In the genomic region with DNA sequence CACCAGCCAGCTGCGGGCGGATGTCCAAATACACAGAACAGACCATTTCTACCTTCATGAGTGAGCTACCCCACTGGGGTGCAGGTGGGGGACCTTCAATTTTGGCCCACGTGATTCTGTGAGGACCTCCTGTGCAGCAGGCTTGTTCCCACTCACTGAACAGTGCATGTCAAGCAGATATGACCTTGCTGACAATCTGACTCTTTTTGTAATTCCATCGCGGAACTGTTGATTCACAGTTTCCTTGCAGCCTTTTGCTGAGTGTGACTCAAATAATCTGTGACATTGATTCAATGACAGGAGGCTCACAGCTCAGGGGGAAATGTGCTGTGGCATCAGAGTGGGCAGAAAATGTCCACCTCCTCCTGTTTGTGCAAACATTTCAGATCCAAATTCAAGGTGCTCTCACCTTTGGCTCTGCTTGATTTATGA, we compare ENCODE assay signal across 19 cellular contexts.
DNase-seq lines count a peak whose midpoint lies in the region; ATAC-seq and TF ChIP-seq lines count a peak whose summit lies in the region.
"Had no signal": no experiment of that assay in that cellular context is flagged by ENCODE, and none has a peak within 500 bp of the region (broad histone marks: within the 10 kb centered on the region; RNA-seq: fewer than 3 reads in every experiment).

No MANE protein-coding gene starts in this region.

- peak; percentile 43 to 78 for ATAC-seq in activated naive CD4-positive, alpha-beta T cell treated with anti-CD3 and anti-CD28 coated beads, Interleukin-2, amount 50 U/mL, for 72 hours
- ATAC-seq: mucosa of descending colon had no signal

- CTCF ChIA-PET in activated naive CD4-positive, alpha-beta T cell treated with anti-CD3 and anti-CD28 coated beads, Interleukin-2, amount 10 ng/mL, durations not matched to agents 7 days and 5 days (lab: Charles Lee) = no interaction called here
- CTCF ChIA-PET in GM10248 (lab: Yijun Ruan, JAX) = interaction anchor here (0.9 kb wide), 1 partner anchor 56 kb away, joined by 3 read pairs; no protein-coding TSS in a partner anchor

- H3K4me1 Mint-ChIP-seq in activated naive CD4-positive, alpha-beta T cell treated with anti-CD3 and anti-CD28 coated beads, Interleukin-2, amount 10 ng/mL, durations not matched to agents 7 days and 5 days = no peaks in the 10 kb centered on the region
- H3K4me1 Mint-ChIP-seq in activated naive CD8-positive, alpha-beta T cell treated with anti-CD3 and anti-CD28 coated beads for 36 hours = peaks cover 10% of the 10 kb centered on the region
- H3K4me1 Mint-ChIP-seq: immature natural killer cell had no signal

- H3K36me3 Mint-ChIP-seq in activated naive CD4-positive, alpha-beta T cell treated with anti-CD3 and anti-CD28 coated beads, Interleukin-2, amount 50 U/mL, for 72 hours = peaks cover 6 to 12% of the 10 kb centered on the region in 2 donors
- H3K36me3 Mint-ChIP-seq in activated naive CD4-positive, alpha-beta T cell treated with anti-CD3 and anti-CD28 coated beads, Interleukin-2, amount 10 ng/mL, durations not matched to agents 7 days and 5 days = peaks cover 4% of the 10 kb centered on the region
- no peaks in the 10 kb centered on the region for H3K36me3 Mint-ChIP-seq in activated naive CD8-positive, alpha-beta T cell treated with anti-CD3 and anti-CD28 coated beads for 36 hours
- H3K36me3 Mint-ChIP-seq: immature natural killer cell had no signal

- no peak overlapping the region for H3K27ac Mint-ChIP-seq in activated naive CD4-positive, alpha-beta T cell treated with anti-CD3 and anti-CD28 coated beads, Interleukin-2, amount 50 U/mL, for 72 hours
- no peak overlapping the region for H3K27ac Mint-ChIP-seq in activated naive CD4-positive, alpha-beta T cell treated with anti-CD3 and anti-CD28 coated beads, Interleukin-2, amount 10 ng/mL, durations not matched to agents 7 days and 5 days
- H3K27ac Mint-ChIP-seq in activated naive CD8-positive, alpha-beta T cell treated with anti-CD3 and anti-CD28 coated beads for 36 hours = no peak overlapping the region
- H3K27ac Mint-ChIP-seq: immature natural killer cell had no signal

- POLR2A ChIA-PET in GM10248 (lab: Yijun Ruan, JAX) = no interaction called here

- peaks cover 0 to 12% of the 10 kb centered on the region in 2 donors for H3K9me3 Mint-ChIP-seq in activated naive CD4-positive, alpha-beta T cell treated with anti-CD3 and anti-CD28 coated beads, Interleukin-2, amount 50 U/mL, for 72 hours
- peaks cover 7% of the 10 kb centered on the region for H3K9me3 Mint-ChIP-seq in activated naive CD4-positive, alpha-beta T cell treated with anti-CD3 and anti-CD28 coated beads, Interleukin-2, amount 10 ng/mL, durations not matched to agents 7 days and 5 days
- peaks cover 12% of the 10 kb centered on the region for H3K9me3 Mint-ChIP-seq in activated naive CD8-positive, alpha-beta T cell treated with anti-CD3 and anti-CD28 coated beads for 36 hours
- H3K9me3 Mint-ChIP-seq: activated T-cell treated with anti-CD3 and anti-CD28 coated beads, Interleukin-2, amount 50 U/mL, for 24 hours; immature natural killer cell had no signal

- TF ChIP-seq CTCF in GM10248 (IDR thresholded peaks at IDR 0.05; ENCODE audit: control extremely low read depth, extremely low read depth, low read depth, missing control alignments) = no peak

- DNase-seq in DMS79 treated with DMSO at 0.1 percent for 48 hours (lab: John Stamatoyannopoulos, UW) (peak; percentile 25), DMS79 (lab: John Stamatoyannopoulos, UW) (no peak), putamen (ENCODE audit: low spot score) (peak; percentile 52), GM10248 (ENCODE audit: extremely low spot score) (no peak), HCEC 1CT (no peak)
- DNase-seq in activated naive CD4-positive, alpha-beta T cell treated with anti-CD3 and anti-CD28 coated beads, Interleukin-2, amount 50 U/mL, for 72 hours (ENCODE audit: low spot score in 2 of 2) = no peak
- no peak for DNase-seq in activated naive CD4-positive, alpha-beta T cell treated with anti-CD3 and anti-CD28 coated beads, Interleukin-2, amount 10 ng/mL, durations not matched to agents 7 days and 5 days
- peak; percentile 15 for DNase-seq in activated naive CD8-positive, alpha-beta T cell treated with anti-CD3 and anti-CD28 coated beads for 36 hours
- DNase-seq: activated CD4-positive, alpha-beta T cell treated with anti-CD3 and anti-CD28 coated beads, Interleukin-2, amount 50 U/mL, for 1 hour; activated T-cell treated with anti-CD3 and anti-CD28 coated beads, Interleukin-2, amount 50 U/mL, for 24 hours; AML-193; brain microvascular endothelial cell; cortex of kidney; heart right ventricle; immature natural killer cell; KG1; mucosa of descending colon; NCI-H510A; uterus had no signal

- H3K4me3 Mint-ChIP-seq in activated naive CD4-positive, alpha-beta T cell treated with anti-CD3 and anti-CD28 coated beads, Interleukin-2, amount 10 ng/mL, durations not matched to agents 7 days and 5 days = no peak overlapping the region
- no peak overlapping the region for H3K4me3 Mint-ChIP-seq in activated naive CD8-positive, alpha-beta T cell treated with anti-CD3 and anti-CD28 coated beads for 36 hours
- H3K4me3 Mint-ChIP-seq: activated T-cell treated with anti-CD3 and anti-CD28 coated beads, Interleukin-2, amount 50 U/mL, for 24 hours; immature natural killer cell had no signal

- peaks cover 9% of the 10 kb centered on the region for H3K27me3 Mint-ChIP-seq in activated naive CD4-positive, alpha-beta T cell treated with anti-CD3 and anti-CD28 coated beads, Interleukin-2, amount 10 ng/mL, durations not matched to agents 7 days and 5 days
- no peaks in the 10 kb centered on the region for H3K27me3 Mint-ChIP-seq in activated naive CD8-positive, alpha-beta T cell treated with anti-CD3 and anti-CD28 coated beads for 36 hours
- H3K27me3 Mint-ChIP-seq: activated T-cell treated with anti-CD3 and anti-CD28 coated beads, Interleukin-2, amount 50 U/mL, for 24 hours had no signal

Comparison
In these comparisons a context has a peak if more than half of its experiments do, and no peak if none do; other contexts are left out.
1. DNase-seq: peak in DMS79 treated with DMSO at 0.1 percent for 48 hours (single experiment), activated naive CD8-positive, alpha-beta T cell treated with anti-CD3 and anti-CD28 coated beads for 36 hours (single experiment) and putamen (single experiment); none in DMS79 (single experiment), activated naive CD4-positive, alpha-beta T cell treated with anti-CD3 and anti-CD28 coated beads, Interleukin-2, amount 50 U/mL, for 72 hours (0 of 2), activated naive CD4-positive, alpha-beta T cell treated with anti-CD3 and anti-CD28 coated beads, Interleukin-2, amount 10 ng/mL, durations not matched to agents 7 days and 5 days (single experiment), GM10248 (single experiment) and HCEC 1CT (single experiment).